ENCODE assay signal across 1 cellular context in the genomic region with DNA sequence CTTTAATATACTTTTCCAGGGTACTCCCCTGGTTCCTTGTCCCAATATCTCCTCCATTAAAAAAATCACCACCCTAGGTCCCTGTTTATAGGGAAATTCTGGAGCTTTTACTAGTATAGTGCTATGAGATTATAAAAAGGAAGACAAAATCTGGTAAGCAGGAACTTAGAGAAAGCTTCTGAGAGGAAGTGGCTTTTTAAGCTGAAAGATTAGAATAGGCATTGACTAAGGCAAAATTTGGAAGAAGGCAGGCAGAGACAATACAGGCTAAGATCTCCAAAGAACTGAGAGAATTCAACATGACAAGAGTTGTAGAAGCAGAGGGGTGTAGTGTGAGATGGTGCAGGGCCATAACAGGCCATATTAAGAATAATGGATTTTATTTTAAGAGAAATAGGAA.
TF ChIP-seq lines count a peak whose summit lies in the region.

No MANE protein-coding gene starts in this region.

TF ChIP-seq in K562, 482 proteins besides CTCF, POLR2A, EP300 and RAD21:
- TF ChIP-seq MTF1 (CRISPR knock-in tag; IDR thresholded peaks at IDR 0.05; ENCODE audit: borderline replicate concordance) (no peak), SPI1 (IDR thresholded peaks at IDR 0.05; ENCODE audit: borderline replicate concordance, low read depth, low read length) (0 out of 2 replicates have a peak, but pooled peaks have one; percentile 7), POLR2AphosphoS2 (IDR thresholded peaks at IDR 0.05; ENCODE audit: low read length) (no peak)
